Comparison of ENCODE assay signal across 1 cellular context in genomic region chr15:65792130-65792987, GRCh38.
TF ChIP-seq lines count a peak whose summit lies in the region.

Gene DENND4A (minus strand): TSS chr15:65792293. CDS start chr15:65756450, 35,843 bp downstream.

TF ChIP-seq in HEK293, 187 proteins besides CTCF, POLR2A, EP300 and RAD21 (continued from another document and continues in another):
- TF ChIP-seq REST (tag by site-specific recombination; IDR thresholded peaks at IDR 0.05) (no peak), ZNF184 (tag by site-specific recombination; IDR thresholded peaks at IDR 0.05) (no peak), KLF1 (tag by site-specific recombination; IDR thresholded peaks at IDR 0.05) (peak; percentile 94), ZNF645 (tag by site-specific recombination; IDR thresholded peaks at IDR 0.05) (no peak), ZBTB8A (tag by site-specific recombination; IDR thresholded peaks at IDR 0.05) (peak; percentile 81), PRDM1 (tag by site-specific recombination; IDR thresholded peaks at IDR 0.05) (peak; percentile 64), GLI4 (tag by site-specific recombination; IDR thresholded peaks at IDR 0.05) (no peak), EGR2 (tag by site-specific recombination; IDR thresholded peaks at IDR 0.05; ENCODE audit: low read depth) (peak; percentile 98), ZNF350 (tag by site-specific recombination; IDR thresholded peaks at IDR 0.05) (no peak), ZNF19 (tag by site-specific recombination; IDR thresholded peaks at IDR 0.05; ENCODE audit: low read depth) (no peak), ZBTB17 (tag by site-specific recombination; IDR thresholded peaks at IDR 0.05) (peak; percentile 99), SP7 (tag by site-specific recombination; IDR thresholded peaks at IDR 0.05) (peak; percentile 93), ZNF140 (tag by site-specific recombination; IDR thresholded peaks at IDR 0.05) (no peak), ZNF610 (tag by site-specific recombination; IDR thresholded peaks at IDR 0.05; ENCODE audit: borderline replicate concordance) (peak; percentile 63), ZNF514 (tag by site-specific recombination; IDR thresholded peaks at IDR 0.05) (no peak), ZNF114 (tag by site-specific recombination; IDR thresholded peaks at IDR 0.05) (no peak), MEIS1 (CRISPR knock-in tag; IDR thresholded peaks at IDR 0.05; ENCODE audit: borderline replicate concordance) (no peak), ZNF76 (tag by site-specific recombination; IDR thresholded peaks at IDR 0.05; ENCODE audit: borderline replicate concordance, low read depth) (peak; percentile 86), ZNF175 (tag by site-specific recombination; IDR thresholded peaks at IDR 0.05) (no peak), ZNF433 (tag by site-specific recombination; IDR thresholded peaks at IDR 0.05; ENCODE audit: low read depth) (no peak), ZBTB20 (tag by site-specific recombination; IDR thresholded peaks at IDR 0.05) (peak; percentile 93), ZNF155 (tag by site-specific recombination; IDR thresholded peaks at IDR 0.05) (no peak), ZNF791 (tag by site-specific recombination; IDR thresholded peaks at IDR 0.05) (no peak), ZNF837 (tag by site-specific recombination; IDR thresholded peaks at IDR 0.05) (no peak), TSHZ1 (tag by site-specific recombination; IDR thresholded peaks at IDR 0.05; ENCODE audit: borderline replicate concordance) (peak; percentile 34; the same call in 1 of the 2 replicates), ZNF518A (tag by site-specific recombination; conservative IDR thresholded peaks at IDR 0.05; ENCODE audit: low read depth) (no peak; the same call in 1 of the 2 replicates), ZNF416 (tag by site-specific recombination; IDR thresholded peaks at IDR 0.05) (no peak), ZNF10 (tag by site-specific recombination; IDR thresholded peaks at IDR 0.05) (peak; percentile 94), ZNF664 (tag by site-specific recombination; IDR thresholded peaks at IDR 0.05) (no peak; the same call in none of the 2 replicates), ZNF529 (tag by site-specific recombination; IDR thresholded peaks at IDR 0.05; ENCODE audit: insufficient replicate concordance) (no peak), ZNF133 (tag by site-specific recombination; IDR thresholded peaks at IDR 0.05) (no peak), ZNF341 (tag by site-specific recombination; IDR thresholded peaks at IDR 0.05; ENCODE audit: low read depth) (peak; percentile 57), ZNF24 (tag by site-specific recombination; IDR thresholded peaks at IDR 0.05) (peak; percentile 93), ZNF530 (tag by site-specific recombination; IDR thresholded peaks at IDR 0.05; ENCODE audit: low read depth) (no peak), ZNF707 (tag by site-specific recombination; IDR thresholded peaks at IDR 0.05) (no peak), ZNF423 (tag by site-specific recombination; IDR thresholded peaks at IDR 0.05) (peak; percentile 82), TRIM28 (IDR thresholded peaks at IDR 0.05; ENCODE audit: borderline replicate concordance, low read length) (no peak), ZNF274 (IDR thresholded peaks at IDR 0.05; ENCODE audit: low read length) (no peak), ZNF274 (tag by site-specific recombination; IDR thresholded peaks at IDR 0.05; ENCODE audit: borderline replicate concordance) (no peak), PRDM4 (tag by site-specific recombination; IDR thresholded peaks at IDR 0.05) (no peak; the same call in 1 of the 2 replicates), ZNF169 (tag by site-specific recombination; IDR thresholded peaks at IDR 0.05) (no peak), IKZF3 (tag by site-specific recombination; IDR thresholded peaks at IDR 0.05) (peak; percentile 51), ZNF776 (tag by site-specific recombination; IDR thresholded peaks at IDR 0.05; ENCODE audit: borderline replicate concordance) (no peak), ZNF280D (tag by site-specific recombination; IDR thresholded peaks at IDR 0.05) (0 out of 2 replicates have a peak, but pooled peaks have one; percentile 60), HOXC10 (CRISPR knock-in tag; IDR thresholded peaks at IDR 0.05) (no peak), ZNF626 (tag by site-specific recombination; IDR thresholded peaks at IDR 0.05) (no peak), ZNF600 (tag by site-specific recombination; IDR thresholded peaks at IDR 0.05) (peak; percentile 84)
